In genomic region chr6:158808918-158809678, GRCh38 we compare ENCODE assay signal across 8 cellular contexts. TPM values are rescaled to one million over a fixed set of nuclear protein-coding genes. Genes with fewer than 3 reads are reported as not detected.
DNase-seq lines count a peak whose midpoint lies in the region; ATAC-seq and TF ChIP-seq lines count a peak whose summit lies in the region.

No MANE protein-coding gene starts in this region.

- H3K36me3 ChIP-seq in DOHH2 (ENCODE audit: control insufficient read depth, low read length) (peaks cover 88% of the 10 kb centered on the region), adrenal gland (replicated peaks in 1 of 2) (no peaks in the 10 kb centered on the region), uterus (no peaks in the 10 kb centered on the region), BE2C (peaks cover 21% of the 10 kb centered on the region)

- DNase-seq in adrenal gland, result peak in 5 of 7 donors; percentile 34 to 54 (median 51)
- peak; percentile 24 for DNase-seq in stimulated activated CD8-positive, alpha-beta memory T cell treated with anti-CD3 and anti-CD28 coated beads, Interleukin-4, amount 100 ng/mL, for 48 hours
- DNase-seq in uterus, result no peak
- no peak for DNase-seq in NCI-H2196 (lab: John Stamatoyannopoulos, UW; ENCODE audit: unreplicated experiment)
- no peak for DNase-seq in BE2C

- H3K4me3 ChIP-seq in DOHH2 (ENCODE audit: low read length), result peak overlapping the region; percentile 94
- H3K4me3 ChIP-seq in adrenal gland, result no peak overlapping the region
- no peak overlapping the region for H3K4me3 ChIP-seq in uterus
- no peak overlapping the region for H3K4me3 ChIP-seq in BE2C (ENCODE audit: low read depth, low read length)

- H3K27me3 ChIP-seq in DOHH2 (ENCODE audit: control insufficient read depth, low read length) (no peaks in the 10 kb centered on the region), adrenal gland (no peaks in the 10 kb centered on the region), uterus (no peaks in the 10 kb centered on the region), BE2C (no peaks in the 10 kb centered on the region)

- no peaks in the 10 kb centered on the region for H3K9me2 ChIP-seq in DOHH2 (replicated peaks; ENCODE audit: control insufficient read depth, low read length)

- H3K9me3 ChIP-seq in DOHH2 (ENCODE audit: control insufficient read depth, insufficient read depth, low read length), result no peaks in the 10 kb centered on the region
- no peaks in the 10 kb centered on the region for H3K9me3 ChIP-seq in adrenal gland (replicated peaks in 1 of 3)
- no peaks in the 10 kb centered on the region for H3K9me3 ChIP-seq in uterus
- H3K9me3 ChIP-seq in BE2C, result no peaks in the 10 kb centered on the region

- no peak for TF ChIP-seq CTCF in DOHH2 (IDR thresholded peaks at IDR 0.05; ENCODE audit: low read depth, low read length, poor library complexity, severe bottlenecking)
- no peak for TF ChIP-seq CTCF in adrenal gland (IDR thresholded peaks at IDR 0.05)
- no peak for TF ChIP-seq CTCF in uterus (IDR thresholded peaks at IDR 0.05)
- no peak for TF ChIP-seq CTCF in BE2C (IDR thresholded peaks at IDR 0.05; ENCODE audit: low read depth, low read length)

- WGBS in adrenal gland, 4 donors, result 47 to 64% (median 53%) methylated on average over 8 of the region's 8 CpGs

- TF ChIP-seq POLR2A in adrenal gland (IDR thresholded peaks at IDR 0.05) (no peak), uterus (IDR thresholded peaks at IDR 0.05) (no peak)

- H3K27ac ChIP-seq in DOHH2 (ENCODE audit: low read depth, low read length) (peak overlapping the region; percentile 99), adrenal gland (peak overlapping the region in 3 of 5 donors; percentile 36 to 62 (median 55)), uterus (no peak overlapping the region)

- peaks cover 97% of the 10 kb centered on the region for H3K79me2 ChIP-seq in DOHH2 (ENCODE audit: control insufficient read depth, low read length)

- peaks cover 19% of the 10 kb centered on the region for H4K20me1 ChIP-seq in DOHH2 (ENCODE audit: control insufficient read depth, insufficient read depth, low read depth, low read length)

- H3K4me2 ChIP-seq in DOHH2 (ENCODE audit: low read length), result peak overlapping the region; percentile 97

- H3K4me1 ChIP-seq in DOHH2 (ENCODE audit: control insufficient read depth, low read length), result peaks cover 99% of the 10 kb centered on the region
- peaks cover 42 to 77% of the 10 kb centered on the region in 2 donors for H3K4me1 ChIP-seq in adrenal gland (replicated peaks in 1 of 2)
- H3K4me1 ChIP-seq in uterus, result peaks cover 0 to 3% of the 10 kb centered on the region in 2 donors
- H3K4me1 ChIP-seq in BE2C, result peaks cover 8% of the 10 kb centered on the region

- ATAC-seq in GM21367 (IDR thresholded peaks at IDR 0.05; ENCODE audit: unreplicated experiment) (peak; percentile 65), HG03460 (IDR thresholded peaks at IDR 0.05; ENCODE audit: unreplicated experiment) (peak; percentile 68)

- intact Hi-C loops in adrenal gland (cut with DNase I), result no loop called here
- intact Hi-C loops in uterus (cut with DNase I; ENCODE audit: low total_unique reads), result no loop called here

- H3F3A ChIP-seq in DOHH2 (ENCODE audit: control insufficient read depth, insufficient read depth), result peaks cover 93% of the 10 kb centered on the region

RNA-seq across cellular contexts. Expression of gene EZR, which starts 10.1 kb away (rescaled TPM):
- total RNA-seq in adrenal gland (100 to 1,000 TPM; 215 to 476 (median 409) TPM), uterus (10 to 100 TPM; 27.4 to 94.0 (median 59.3) TPM)
- polyA plus RNA-seq in adrenal gland, result 100 to 1,000 TPM in 2 of 3 donors, 10 to 100 TPM in 1; 80.3 to 355 (median 132) TPM
- 63.8 TPM for polyA plus RNA-seq in BE2C (2012; ENCODE audit: insufficient read depth, insufficient read length, low read depth)

Comparison
In these comparisons a context has a peak if more than half of its experiments do, and no peak if none do; other contexts are left out.
1. H3K27ac ChIP-seq: peak in DOHH2 (single experiment) and adrenal gland (3 of 5); none in uterus (0 of 2).
2. DNase-seq: peak in adrenal gland (5 of 7) and stimulated activated CD8-positive, alpha-beta memory T cell treated with anti-CD3 and anti-CD28 coated beads, Interleukin-4, amount 100 ng/mL, for 48 hours (single experiment); none in uterus (0 of 2), NCI-H2196 (single experiment) and BE2C (single experiment).